27 cellular contexts compared by ENCODE assay signal in genomic region chr18:25985999-25986398, GRCh38.
"Had no signal": no experiment of that assay in that cellular context is flagged by ENCODE, and none has a peak within 500 bp of the region (broad histone marks: within the 10 kb centered on the region; RNA-seq: fewer than 3 reads in every experiment).

No MANE protein-coding gene starts in this region.

- H3K27ac ChIP-seq: epithelial cell of prostate, heart right ventricle, lower lobe of right lung, prostate gland, right atrium auricular region, stomach, thyroid gland had no signal

- DNase-seq: cortex of kidney; foreskin melanocyte; glutamatergic neuron; heart right ventricle; hippocampal formation; kidney glomerular epithelial cell; left colon; left ventricle myocardium superior; lower lobe of right lung; naive thymus-derived CD8-positive, alpha-beta T cell; nephron progenitor cell; nucleus accumbens; stimulated activated CD4-positive, alpha-beta T cell treated with anti-CD3 and anti-CD28 coated beads, Interleukin-12 subunit alpha, Interleukin-12 subunit beta, amount 100 ng/mL, for 4 hours; stimulated activated CD4-positive, alpha-beta T cell treated with anti-CD3 and anti-CD28 coated beads, Interleukin-1b, Interleukin-23, amount 100 ng/mL, for 48 hours; stimulated activated CD4-positive, alpha-beta T cell treated with anti-CD3 and anti-CD28 coated beads, Interleukin-4, amount 100 ng/mL, for 1 hour; stimulated activated CD8-positive, alpha-beta memory T cell treated with anti-CD3 and anti-CD28 coated beads, Interleukin-4, amount 100 ng/mL, for 48 hours; stimulated activated naive CD4-positive, alpha-beta T cell treated with Interleukin-2 at 50 U/mL for 16 hours; stomach; thyroid gland had no signal

- H3K4me2 ChIP-seq: smooth muscle cell had no signal

- H3K9me3 ChIP-seq: heart right ventricle, lower lobe of right lung, prostate gland, right atrium auricular region, stomach, thyroid gland had no signal

- H3K27ac Mint-ChIP-seq: naive thymus-derived CD8-positive, alpha-beta T cell; nephron progenitor cell; type B pancreatic cell had no signal

- H3K4me3 ChIP-seq: heart right ventricle, lower lobe of right lung, prostate gland, right atrium auricular region, smooth muscle cell, stomach, thyroid gland had no signal

- H3K36me3 ChIP-seq: heart right ventricle, lower lobe of right lung, prostate gland, right atrium auricular region, stomach, thyroid gland had no signal

- H3K4me3 Mint-ChIP-seq: naive thymus-derived CD8-positive, alpha-beta T cell; nephron progenitor cell; type B pancreatic cell had no signal

- H3K36me3 Mint-ChIP-seq: type B pancreatic cell had no signal

- FAIRE-seq: islet of Langerhans had no signal

- H3K4me1 ChIP-seq: heart right ventricle, lower lobe of right lung, prostate gland, right atrium auricular region, stomach, thyroid gland had no signal

- H3K27me3 ChIP-seq: heart right ventricle, right atrium auricular region, stomach, thyroid gland had no signal

- H3K9me3 Mint-ChIP-seq: nephron progenitor cell, type B pancreatic cell had no signal

- ATAC-seq: esophagus mucosa; heart right ventricle; left colon; left ventricle myocardium superior; lower lobe of right lung; naive thymus-derived CD8-positive, alpha-beta T cell; sciatic nerve had no signal
